Comparison of ENCODE assay signal across 1 cellular context in genomic region chr17:43559161-43559816, GRCh38.
A peak's percentile ranks its signal among the peaks of the same experiment; 100 is the strongest.
TF ChIP-seq lines count a peak whose summit lies in the region.

No MANE protein-coding gene starts in this region.

TF ChIP-seq in HepG2, 621 proteins besides CTCF, POLR2A, EP300 and RAD21 (continued from another document and continues in another):
- peak; percentile 71 for TF ChIP-seq DPF2 (CRISPR knock-in tag; IDR thresholded peaks at IDR 0.05; ENCODE audit: borderline replicate concordance, low read depth)
- no peak for TF ChIP-seq IKZF1 (IDR thresholded peaks at IDR 0.05)
- no peak for TF ChIP-seq CEBPZ (IDR thresholded peaks at IDR 0.05; ENCODE audit: low read length)
- no peak for TF ChIP-seq TEAD2 (CRISPR knock-in tag; IDR thresholded peaks at IDR 0.05)
- peak; percentile 86 for TF ChIP-seq MTERF4 (CRISPR knock-in tag; IDR thresholded peaks at IDR 0.05)
- no peak for TF ChIP-seq TCF12 (IDR thresholded peaks at IDR 0.05)
- no peak for TF ChIP-seq TCF12 (CRISPR knock-in tag; IDR thresholded peaks at IDR 0.05)
- no peak for TF ChIP-seq ZNF44 (CRISPR knock-in tag; IDR thresholded peaks at IDR 0.05)
- no peak for TF ChIP-seq ZNF225 (CRISPR knock-in tag; IDR thresholded peaks at IDR 0.05)
- no peak for TF ChIP-seq SSRP1 (CRISPR knock-in tag; IDR thresholded peaks at IDR 0.05)
- TF ChIP-seq ZNF33A (CRISPR knock-in tag; IDR thresholded peaks at IDR 0.05; ENCODE audit: borderline replicate concordance), result no peak
- no peak; the same call in 1 of the 2 replicates for TF ChIP-seq ZNF703 (CRISPR knock-in tag; IDR thresholded peaks at IDR 0.05; ENCODE audit: borderline replicate concordance)
- peak; percentile 12; the same call in 1 of the 2 replicates for TF ChIP-seq ZNF543 (CRISPR knock-in tag; IDR thresholded peaks at IDR 0.05)
- peak; percentile 53; the same call in 1 of the 2 replicates for TF ChIP-seq ZGPAT (CRISPR knock-in tag; IDR thresholded peaks at IDR 0.05)
- TF ChIP-seq ZNF710 (CRISPR knock-in tag; IDR thresholded peaks at IDR 0.05; ENCODE audit: borderline replicate concordance), result peak; percentile 46; the same call in 1 of the 2 replicates
- TF ChIP-seq NFYC (CRISPR knock-in tag; IDR thresholded peaks at IDR 0.05), result no peak
- TF ChIP-seq BCL3 (CRISPR knock-in tag; IDR thresholded peaks at IDR 0.05), result 0 out of 2 replicates have a peak, but pooled peaks have one; percentile 31
- 0 out of 2 replicates have a peak, but pooled peaks have one; percentile 45 for TF ChIP-seq ZNF572 (CRISPR knock-in tag; IDR thresholded peaks at IDR 0.05)
- peak; percentile 66 for TF ChIP-seq RARA (CRISPR knock-in tag; IDR thresholded peaks at IDR 0.05)
- no peak for TF ChIP-seq MEIS1 (CRISPR knock-in tag; IDR thresholded peaks at IDR 0.05; ENCODE audit: borderline replicate concordance)
- no peak for TF ChIP-seq ZNF609 (CRISPR knock-in tag; IDR thresholded peaks at IDR 0.05; ENCODE audit: borderline replicate concordance)
- peak; percentile 63; the same call in 1 of the 2 replicates for TF ChIP-seq ZNF564 (CRISPR knock-in tag; IDR thresholded peaks at IDR 0.05)
- TF ChIP-seq ZNF605 (CRISPR knock-in tag; IDR thresholded peaks at IDR 0.05), result no peak; the same call in 1 of the 2 replicates
- TF ChIP-seq IRF2 (CRISPR knock-in tag; IDR thresholded peaks at IDR 0.05), result no peak
- no peak; the same call in none of the 2 replicates for TF ChIP-seq ZNF143 (CRISPR knock-in tag; IDR thresholded peaks at IDR 0.05)
- no peak for TF ChIP-seq NRL (CRISPR knock-in tag; IDR thresholded peaks at IDR 0.05; ENCODE audit: borderline replicate concordance)
- no peak for TF ChIP-seq RAD51 (IDR thresholded peaks at IDR 0.05; ENCODE audit: borderline replicate concordance)
- peak; percentile 86 for TF ChIP-seq HIC2 (CRISPR knock-in tag; IDR thresholded peaks at IDR 0.05; ENCODE audit: low read depth)
- no peak for TF ChIP-seq ZNF10 (CRISPR knock-in tag; IDR thresholded peaks at IDR 0.05; ENCODE audit: borderline replicate concordance, low read depth)
- TF ChIP-seq THAP7 (CRISPR knock-in tag; IDR thresholded peaks at IDR 0.05), result no peak; the same call in 1 of the 2 replicates
- no peak for TF ChIP-seq RBM22 (optimal IDR thresholded peaks at IDR 0.05; ENCODE audit: low read length)
- no peak for TF ChIP-seq ELF4 (CRISPR knock-in tag; IDR thresholded peaks at IDR 0.05; ENCODE audit: borderline replicate concordance)
- TF ChIP-seq DNMT1 (CRISPR knock-in tag; IDR thresholded peaks at IDR 0.05), result no peak
- TF ChIP-seq TGIF2 (CRISPR knock-in tag; IDR thresholded peaks at IDR 0.05), result peak; percentile 10; the same call in 1 of the 2 replicates
- no peak for TF ChIP-seq JUN (CRISPR knock-in tag; IDR thresholded peaks at IDR 0.05)
- no peak for TF ChIP-seq XBP1 (CRISPR knock-in tag; IDR thresholded peaks at IDR 0.05)
- no peak; the same call in 1 of the 2 replicates for TF ChIP-seq GATA4 (IDR thresholded peaks at IDR 0.05; ENCODE audit: borderline replicate concordance, low read depth)
- no peak for TF ChIP-seq ZNF205 (CRISPR knock-in tag; IDR thresholded peaks at IDR 0.05)
- peak; percentile 86 for TF ChIP-seq ETV5 (CRISPR knock-in tag; IDR thresholded peaks at IDR 0.05; ENCODE audit: borderline replicate concordance)
- 0 out of 2 replicates have a peak, but pooled peaks have one; percentile 66 for TF ChIP-seq ZNF230 (CRISPR knock-in tag; IDR thresholded peaks at IDR 0.05)
- TF ChIP-seq ZNF816 (CRISPR knock-in tag; IDR thresholded peaks at IDR 0.05; ENCODE audit: borderline replicate concordance), result no peak
- TF ChIP-seq UBTF (CRISPR knock-in tag; IDR thresholded peaks at IDR 0.05), result peak; percentile 72
- no peak for TF ChIP-seq ZNF562 (CRISPR knock-in tag; IDR thresholded peaks at IDR 0.05; ENCODE audit: borderline replicate concordance)
- peak; percentile 66; the same call in 1 of the 2 replicates for TF ChIP-seq ZBTB7B (CRISPR knock-in tag; IDR thresholded peaks at IDR 0.05)
- no peak for TF ChIP-seq GPN1 (CRISPR knock-in tag; IDR thresholded peaks at IDR 0.05; ENCODE audit: borderline replicate concordance)
- TF ChIP-seq MAX (IDR thresholded peaks at IDR 0.05), result peak; percentile 71
- TF ChIP-seq TBX2 (CRISPR knock-in tag; IDR thresholded peaks at IDR 0.05; ENCODE audit: borderline replicate concordance), result peak; percentile 56; the same call in 1 of the 2 replicates
